In the genomic region with DNA sequence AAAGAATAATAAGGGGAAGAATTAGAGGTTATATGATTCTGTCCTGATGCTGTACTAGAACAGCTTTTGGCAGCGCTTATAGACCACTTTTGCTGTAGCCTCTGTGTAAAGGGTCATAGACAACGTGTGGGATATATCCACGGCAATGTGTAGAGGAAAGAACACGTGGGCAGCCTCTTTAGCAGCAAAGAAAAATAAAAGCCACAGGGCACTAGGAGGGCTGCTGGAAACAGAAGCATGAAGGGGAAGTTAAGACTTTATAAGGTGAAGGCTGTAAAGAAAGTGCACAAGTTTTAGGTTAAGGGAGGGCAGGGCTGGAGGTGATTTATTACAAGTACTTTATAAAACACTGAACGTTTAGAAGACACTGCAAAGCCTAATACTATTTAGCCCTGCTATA, we compare ENCODE assay signal across 27 cellular contexts.
"Had no signal": no experiment of that assay in that cellular context is flagged by ENCODE, and none has a peak within 500 bp of the region (broad histone marks: within the 10 kb centered on the region; RNA-seq: fewer than 3 reads in every experiment).

No MANE protein-coding gene starts in this region.

- H3K9me3 Mint-ChIP-seq: activated naive CD4-positive, alpha-beta T cell treated with anti-CD3 and anti-CD28 coated beads, Interleukin-2, amount 50 U/mL, for 24 hours; activated naive CD8-positive, alpha-beta T cell treated with anti-CD3 and anti-CD28 coated beads, Interleukin-2, amount 50 U/mL, for 24 hours; activated T-helper 2 cell treated with anti-CD3 and anti-CD28 coated beads, Interferon-gamma antibody, Interleukin-2, Interleukin-4, amounts not matched to agents 10 μg/mL and 5 μg/mL and 100 μg/mL, durations not matched to agents 14 hours and 24 hours and 36 hours; dendritic cell treated with granulocyte-macrophage colony-stimulating factor and Interleukin-4, amounts not matched to agents 40 ng/mL and 50 ng/mL, for 4 days; natural killer cell treated with Interleukin-12 subunit alpha and Interleukin-12 subunit beta and Interleukin-15 and Interleukin-18, amount 100 ng/mL, for 72 hours; stimulated activated memory B cell treated with anti-CD40 and anti-IgM and Interleukin-4, amounts not matched to agents 10 μg/mL and 1 μg/mL and 100 μg/mL, for 72 hours; stimulated activated naive CD8-positive, alpha-beta T cell treated with anti-CD3 and anti-CD28 coated beads, Interleukin-15, amount 100 ng/mL, for 72 hours; T-helper 1 cell treated with Interleukin-12 subunit alpha and Interleukin-12 subunit beta and Interleukin-4 antibody, amounts not matched to agents 30 μg/mL and 1 μg/mL, for 36 hours; WTC11 had no signal

- H3K27ac Mint-ChIP-seq: activated CD8-positive, alpha-beta memory T cell treated with anti-CD3 and anti-CD28 coated beads, Interleukin-2, amount 10 ng/mL, durations not matched to agents 7 days and 5 days; activated CD8-positive, alpha-beta T cell treated with anti-CD3 and anti-CD28 coated beads, Interleukin-2, amount 10 ng/mL, durations not matched to agents 7 days and 5 days; activated naive CD8-positive, alpha-beta T cell treated with anti-CD3 and anti-CD28 coated beads, Interleukin-2, amount 50 U/mL, for 24 hours; activated T-helper 2 cell treated with anti-CD3 and anti-CD28 coated beads, Interferon-gamma antibody, Interleukin-2, Interleukin-4, amounts not matched to agents 10 μg/mL and 5 μg/mL and 100 μg/mL, durations not matched to agents 14 hours and 24 hours and 36 hours; dendritic cell treated with granulocyte-macrophage colony-stimulating factor and Interleukin-4, amounts not matched to agents 40 ng/mL and 50 ng/mL, for 4 days; natural killer cell treated with Interleukin-12 subunit alpha and Interleukin-12 subunit beta and Interleukin-15 and Interleukin-18, amount 100 ng/mL, for 72 hours; stimulated activated memory B cell treated with anti-CD40 and anti-IgM and Interleukin-4, amounts not matched to agents 10 μg/mL and 1 μg/mL and 100 μg/mL, for 72 hours; stimulated activated naive CD8-positive, alpha-beta T cell treated with anti-CD3 and anti-CD28 coated beads, Interleukin-15, amount 100 ng/mL, for 72 hours; T-helper 1 cell treated with Interleukin-12 subunit alpha and Interleukin-12 subunit beta and Interleukin-4 antibody, amounts not matched to agents 30 μg/mL and 1 μg/mL, for 36 hours; type B pancreatic cell; WTC11 had no signal

- H3K4me1 Mint-ChIP-seq: activated CD8-positive, alpha-beta memory T cell treated with anti-CD3 and anti-CD28 coated beads, Interleukin-2, amount 10 ng/mL, durations not matched to agents 7 days and 5 days; activated naive CD4-positive, alpha-beta T cell treated with anti-CD3 and anti-CD28 coated beads, Interleukin-2, amount 50 U/mL, for 24 hours; stimulated activated memory B cell treated with anti-CD40 and anti-IgM and Interleukin-4, amounts not matched to agents 10 μg/mL and 1 μg/mL and 100 μg/mL, for 72 hours; WTC11 had no signal

- H3K36me3 Mint-ChIP-seq: natural killer cell treated with Interleukin-12 subunit alpha and Interleukin-12 subunit beta and Interleukin-15 and Interleukin-18, amount 100 ng/mL, for 72 hours had no signal

- H3K27me3 Mint-ChIP-seq: activated CD8-positive, alpha-beta memory T cell treated with anti-CD3 and anti-CD28 coated beads, Interleukin-2, amount 10 ng/mL, durations not matched to agents 7 days and 5 days; activated naive CD4-positive, alpha-beta T cell treated with anti-CD3 and anti-CD28 coated beads, Interleukin-2, amount 50 U/mL, for 24 hours; activated naive CD8-positive, alpha-beta T cell treated with anti-CD3 and anti-CD28 coated beads, Interleukin-2, amount 50 U/mL, for 24 hours; dendritic cell treated with granulocyte-macrophage colony-stimulating factor and Interleukin-4, amounts not matched to agents 40 ng/mL and 50 ng/mL, for 4 days; natural killer cell treated with Interleukin-12 subunit alpha and Interleukin-12 subunit beta and Interleukin-15 and Interleukin-18, amount 100 ng/mL, for 72 hours; stimulated activated memory B cell treated with anti-CD40 and anti-IgM and Interleukin-4, amounts not matched to agents 10 μg/mL and 1 μg/mL and 100 μg/mL, for 72 hours; stimulated activated naive CD8-positive, alpha-beta T cell treated with anti-CD3 and anti-CD28 coated beads, Interleukin-15, amount 100 ng/mL, for 72 hours; type B pancreatic cell had no signal

- DNase-seq: activated CD4-positive, alpha-beta T cell treated with anti-CD3 and anti-CD28 coated beads for 1 hour; activated CD8-positive, alpha-beta memory T cell treated with anti-CD3 and anti-CD28 coated beads, Interleukin-2, amount 10 ng/mL, durations not matched to agents 7 days and 5 days; activated CD8-positive, alpha-beta T cell treated with anti-CD3 and anti-CD28 coated beads, Interleukin-2, amount 10 ng/mL, durations not matched to agents 7 days and 5 days; activated naive CD8-positive, alpha-beta T cell treated with anti-CD3 and anti-CD28 coated beads, Interleukin-2, amount 50 U/mL, for 24 hours; activated T-cell treated with anti-CD3 and anti-CD28 coated beads, Interleukin-2, amount 50 U/mL, for 48 hours; amygdala; central memory CD4-positive, alpha-beta T cell; foreskin keratinocyte; left ventricle myocardium inferior; mesendoderm; mucosa of descending colon; ovary; retina; stimulated activated CD4-positive, alpha-beta T cell treated with anti-CD3 and anti-CD28 coated beads, Interleukin-12 subunit alpha, Interleukin-12 subunit beta, amount 100 ng/mL, for 4 hours; stimulated activated CD4-positive, alpha-beta T cell treated with anti-CD3 and anti-CD28 coated beads, Interleukin-4, amount 100 ng/mL, for 4 hours; stimulated activated CD8-positive, alpha-beta memory T cell treated with anti-CD3 and anti-CD28 coated beads, Interleukin-4, amount 100 ng/mL, for 48 hours; stimulated activated naive CD8-positive, alpha-beta T cell treated with anti-CD3 and anti-CD28 coated beads, Interleukin-15, amount 100 ng/mL, for 72 hours; substantia nigra; T1000 had no signal

- H3K4me3 Mint-ChIP-seq: activated CD8-positive, alpha-beta memory T cell treated with anti-CD3 and anti-CD28 coated beads, Interleukin-2, amount 10 ng/mL, durations not matched to agents 7 days and 5 days; activated CD8-positive, alpha-beta T cell treated with anti-CD3 and anti-CD28 coated beads, Interleukin-2, amount 10 ng/mL, durations not matched to agents 7 days and 5 days; activated naive CD4-positive, alpha-beta T cell treated with anti-CD3 and anti-CD28 coated beads, Interleukin-2, amount 50 U/mL, for 24 hours; activated naive CD8-positive, alpha-beta T cell treated with anti-CD3 and anti-CD28 coated beads, Interleukin-2, amount 50 U/mL, for 24 hours; dendritic cell treated with granulocyte-macrophage colony-stimulating factor and Interleukin-4, amounts not matched to agents 40 ng/mL and 50 ng/mL, for 4 days; natural killer cell treated with Interleukin-12 subunit alpha and Interleukin-12 subunit beta and Interleukin-15 and Interleukin-18, amount 100 ng/mL, for 72 hours; stimulated activated memory B cell treated with anti-CD40 and anti-IgM and Interleukin-4, amounts not matched to agents 10 μg/mL and 1 μg/mL and 100 μg/mL, for 72 hours; stimulated activated naive CD8-positive, alpha-beta T cell treated with anti-CD3 and anti-CD28 coated beads, Interleukin-15, amount 100 ng/mL, for 72 hours; T-helper 1 cell treated with Interleukin-12 subunit alpha and Interleukin-12 subunit beta and Interleukin-4 antibody, amounts not matched to agents 30 μg/mL and 1 μg/mL, for 36 hours; type B pancreatic cell; WTC11 had no signal
